30 cellular contexts compared by ENCODE assay signal in genomic region chr18:74250131-74250530, GRCh38. TPM values are rescaled to one million over a fixed set of nuclear protein-coding genes. Genes with fewer than 3 reads are reported as not detected.
DNase-seq lines count a peak whose midpoint lies in the region; ATAC-seq, FAIRE-seq and TF ChIP-seq lines count a peak whose summit lies in the region.
"Had no signal": no experiment of that assay in that cellular context is flagged by ENCODE, and none has a peak within 500 bp of the region (broad histone marks: within the 10 kb centered on the region; RNA-seq: fewer than 3 reads in every experiment).

No MANE protein-coding gene starts in this region.

- H3K4me3 Mint-ChIP-seq in MCF 10A (ENCODE audit: unreplicated experiment), result no peak overlapping the region
- H3K4me3 Mint-ChIP-seq: activated CD8-positive, alpha-beta memory T cell treated with anti-CD3 and anti-CD28 coated beads, Interleukin-2, amount 10 ng/mL, durations not matched to agents 7 days and 5 days; activated naive CD8-positive, alpha-beta T cell treated with anti-CD3 and anti-CD28 coated beads, Interleukin-2, amount 10 ng/mL, durations not matched to agents 7 days and 5 days; activated T-cell treated with anti-CD3 and anti-CD28 coated beads, Interleukin-2, amount 50 U/mL, for 4 hours; CD4-positive, alpha-beta memory T cell; immature natural killer cell had no signal

- H3K4me2 ChIP-seq in HepG2 (ENCODE audit: low read depth, low read length) (no peak overlapping the region), trophoblast cell (ENCODE audit: low read length) (no peak overlapping the region)
- H3K4me2 ChIP-seq: SK-N-SH had no signal

- H3K9me3 ChIP-seq in breast epithelium (no peaks in the 10 kb centered on the region), HepG2 (ENCODE audit: low read length) (no peaks in the 10 kb centered on the region), trophoblast cell (ENCODE audit: insufficient read depth, low read depth, low read length) (no peaks in the 10 kb centered on the region), aorta (ENCODE audit: control insufficient read depth, low read length) (no peaks in the 10 kb centered on the region), uterus (no peaks in the 10 kb centered on the region)
- H3K9me3 ChIP-seq: neutrophil, prostate gland, sigmoid colon, SK-N-SH had no signal

- H3K36me3 ChIP-seq in breast epithelium, result no peaks in the 10 kb centered on the region
- peaks cover 0 to 10% of the 10 kb centered on the region in 2 experiments; a peak in 3 of 5 replicates for H3K36me3 ChIP-seq in HepG2 (replicated peaks in 1 of 2; ENCODE audit: control insufficient read depth in 1 of 2, insufficient read depth in 2 of 2, low read length in 2 of 2)
- no peaks in the 10 kb centered on the region for H3K36me3 ChIP-seq in trophoblast cell (ENCODE audit: control insufficient read depth in 1 of 2, insufficient read depth in 2 of 2, low read length in 2 of 2)
- H3K36me3 ChIP-seq in aorta (ENCODE audit: control insufficient read depth in 1 of 2, insufficient read depth in 2 of 2, low read length in 1 of 2), result no peaks in the 10 kb centered on the region
- H3K36me3 ChIP-seq in uterus, result no peaks in the 10 kb centered on the region
- H3K36me3 ChIP-seq: neutrophil, prostate gland had no signal

- ATAC-seq in HepG2 (no peak; the same call in 2 of the 3 replicates), aorta (ENCODE audit: low FRiP score) (peak; percentile 30), HG02885 (IDR thresholded peaks at IDR 0.05; ENCODE audit: poor library complexity, unreplicated experiment) (no peak)
- ATAC-seq: activated CD4-positive, CD25-positive, alpha-beta regulatory T cell treated with anti-CD3 and anti-CD28 coated beads, Interleukin-2, amount 50 U/mL, for 24 hours; activated CD8-positive, alpha-beta memory T cell treated with anti-CD3 and anti-CD28 coated beads, Interleukin-2, amount 10 ng/mL, durations not matched to agents 7 days and 5 days; activated T-cell treated with anti-CD3 and anti-CD28 coated beads, Interleukin-2, amount 50 U/mL, for 4 hours; HCT116; left colon had no signal

- H2BK5ac ChIP-seq in trophoblast cell (ENCODE audit: low read depth, low read length, poor library complexity), result no peak overlapping the region

- no peak overlapping the region for H4K91ac ChIP-seq in trophoblast cell (ENCODE audit: low read depth, low read length)

- no peak overlapping the region for H3K9ac ChIP-seq in HepG2 (ENCODE audit: insufficient read depth, low read depth, low read length)
- H3K9ac ChIP-seq in trophoblast cell (ENCODE audit: low read length), result no peak overlapping the region
- H3K9ac ChIP-seq: SK-N-SH had no signal

- 99% methylated on average over 12 of the region's 12 CpGs for WGBS in HepG2 (ENCODE audit: low lambda C conversion rate)
- no CpG with 5 or more reads among the region's 12 CpGs for WGBS in trophoblast cell (ENCODE audit: extremely low coverage, insufficient coverage, insufficient read length)
- WGBS in aorta, 2 donors, result 93 to 95% methylated on average over 12 of the region's 12 CpGs

- H3K18ac ChIP-seq in trophoblast cell (ENCODE audit: low read length), result no peak overlapping the region

- H3K79me1 ChIP-seq in trophoblast cell (ENCODE audit: low read length), result no peaks in the 10 kb centered on the region

- no peaks in the 10 kb centered on the region for H3K9me3 Mint-ChIP-seq in MCF 10A (ENCODE audit: unreplicated experiment)
- H3K9me3 Mint-ChIP-seq: activated naive CD8-positive, alpha-beta T cell treated with anti-CD3 and anti-CD28 coated beads, Interleukin-2, amount 10 ng/mL, durations not matched to agents 7 days and 5 days; activated T-cell treated with anti-CD3 and anti-CD28 coated beads, Interleukin-2, amount 50 U/mL, for 4 hours; CD4-positive, alpha-beta memory T cell; immature natural killer cell had no signal

- H2AFZ ChIP-seq in HepG2 (ENCODE audit: low read length), result no peak overlapping the region
- H2AFZ ChIP-seq in trophoblast cell (ENCODE audit: insufficient read depth, low read length, poor library complexity), result no peak overlapping the region

- H3K4me3 ChIP-seq in breast epithelium (no peak overlapping the region), HepG2 (replicated peaks in 1 of 3; ENCODE audit: insufficient read depth in 1 of 3, low read depth in 2 of 3, low read length in 3 of 3) (no peak overlapping the region), trophoblast cell (ENCODE audit: low read depth, low read length) (no peak overlapping the region), aorta (ENCODE audit: low read length in 2 of 2) (no peak overlapping the region), uterus (no peak overlapping the region)
- H3K4me3 ChIP-seq: prostate gland, sigmoid colon had no signal

- no peak overlapping the region for H4K12ac ChIP-seq in trophoblast cell (ENCODE audit: low read depth, low read length)

- H3K27me3 ChIP-seq in breast epithelium, result no peaks in the 10 kb centered on the region
- H3K27me3 ChIP-seq in HepG2 (ENCODE audit: control insufficient read depth in 1 of 2, insufficient read depth in 2 of 2, low read length in 2 of 2), result no peaks in the 10 kb centered on the region
- no peaks in the 10 kb centered on the region for H3K27me3 ChIP-seq in trophoblast cell (ENCODE audit: insufficient read depth, low read length)
- H3K27me3 ChIP-seq in aorta (ENCODE audit: control insufficient read depth in 1 of 2, insufficient read depth in 2 of 2, low read length in 1 of 2), result no peaks in the 10 kb centered on the region
- H3K27me3 ChIP-seq in uterus, result no peaks in the 10 kb centered on the region
- H3K27me3 ChIP-seq: neutrophil, sigmoid colon had no signal

- H3K27me3 Mint-ChIP-seq in MCF 10A (ENCODE audit: insufficient read depth, unreplicated experiment), result no peaks in the 10 kb centered on the region
- H3K27me3 Mint-ChIP-seq: activated naive CD8-positive, alpha-beta T cell treated with anti-CD3 and anti-CD28 coated beads, Interleukin-2, amount 10 ng/mL, durations not matched to agents 7 days and 5 days; CD4-positive, alpha-beta memory T cell had no signal

- no peaks in the 10 kb centered on the region for H3K79me2 ChIP-seq in HepG2 (ENCODE audit: insufficient read depth, low read length)
- no peaks in the 10 kb centered on the region for H3K79me2 ChIP-seq in trophoblast cell (ENCODE audit: control insufficient read depth, insufficient read depth, low read length, poor library complexity)

- no peak overlapping the region for H3K4ac ChIP-seq in trophoblast cell (ENCODE audit: low read depth, low read length)

- H3K4me1 ChIP-seq in breast epithelium (no peaks in the 10 kb centered on the region), HepG2 (ENCODE audit: insufficient read depth, low read length) (peaks cover 55% of the 10 kb centered on the region), trophoblast cell (ENCODE audit: control insufficient read depth in 1 of 2, insufficient read depth in 2 of 2, low read length in 2 of 2) (peaks cover 0 to 5% of the 10 kb centered on the region in 2 experiments), aorta (ENCODE audit: control insufficient read depth in 1 of 2, insufficient read depth in 2 of 2, low read length in 2 of 2) (no peaks in the 10 kb centered on the region), uterus (no peaks in the 10 kb centered on the region)
- H3K4me1 ChIP-seq: prostate gland had no signal

- CTCF ChIA-PET in MCF 10A (lab: Yijun Ruan, JAX) (no interaction called here), HepG2 (lab: Yijun Ruan, JAX; ENCODE audit: low intra/inter-chr PET ratio, low total read pairs) (no interaction called here)

- no peak overlapping the region for H2AK5ac ChIP-seq in trophoblast cell (ENCODE audit: low read length)

- no peak for TF ChIP-seq POLR2A in breast epithelium (IDR thresholded peaks at IDR 0.05)
- TF ChIP-seq POLR2A in HepG2 (IDR thresholded peaks at IDR 0.05; ENCODE audit: insufficient read depth in 1 of 2, low read depth in 2 of 2, low read length in 2 of 2), result no peak
- TF ChIP-seq POLR2A in uterus (IDR thresholded peaks at IDR 0.05), result no peak

- H3K4me1 Mint-ChIP-seq in MCF 10A (ENCODE audit: insufficient read depth, unreplicated experiment), result peaks cover 30% of the 10 kb centered on the region
- H3K4me1 Mint-ChIP-seq: CD4-positive, alpha-beta memory T cell; immature natural killer cell had no signal

- in situ Hi-C loops in HepG2 (cut with HindIII; ENCODE audit: extremely low pct_ligation_motif_present, low pct_unique_long_range_greater_than_20kb), result no loop called here

- DNase-seq in breast epithelium (ENCODE audit: low spot score in 2 of 2) (no peak), MCF 10A (ENCODE audit: unreplicated experiment) (no peak), HepG2 (ENCODE audit: low spot score) (no peak), trophoblast cell (no peak), aorta (no peak), uterus (no peak), NCI-H1105 treated with DMSO at 0.1 percent for 48 hours (lab: John Stamatoyannopoulos, UW) (no peak)
- DNase-seq: activated CD4-positive, alpha-beta T cell treated with anti-CD3 and anti-CD28 coated beads, Interleukin-2, amount 50 U/mL, for 4 hours; activated CD8-positive, alpha-beta memory T cell treated with anti-CD3 and anti-CD28 coated beads, Interleukin-2, amount 10 ng/mL, durations not matched to agents 7 days and 5 days; activated gamma-delta T cell; activated naive CD8-positive, alpha-beta T cell treated with anti-CD3 and anti-CD28 coated beads, Interleukin-2, amount 10 ng/mL, durations not matched to agents 7 days and 5 days; activated T-cell treated with anti-CD3 and anti-CD28 coated beads, Interleukin-2, amount 50 U/mL, for 4 hours; CD4-positive, alpha-beta memory T cell; immature natural killer cell; left colon; mesendoderm; NCI-H2107; NCI-H345; sigmoid colon; SK-N-SH; stimulated activated CD4-positive, alpha-beta T cell treated with anti-CD3 and anti-CD28 coated beads, Interleukin-4, amount 100 ng/mL, for 1 hour; substantia nigra had no signal

- H3K23ac ChIP-seq in trophoblast cell (ENCODE audit: low read length), result no peak overlapping the region

- intact Hi-C loops in breast epithelium (cut with DNase I; ENCODE audit: low total_unique reads) (no loop called here), MCF 10A (cut with micrococcal nuclease) (no loop called here), HepG2 (cut with micrococcal nuclease; ENCODE audit: unreplicated experiment) (no loop called here), aorta (cut with DNase I) (no loop called here), uterus (cut with DNase I; ENCODE audit: low total_unique reads) (no loop called here)

- no peak for TF ChIP-seq RAD21 in HepG2 (CRISPR knock-in tag; IDR thresholded peaks at IDR 0.05)

- peak overlapping the region; percentile 25 to 68 for H3K27ac ChIP-seq in breast epithelium
- H3K27ac ChIP-seq in HepG2 (ENCODE audit: extremely low read length, insufficient read depth, low read length), result peak overlapping the region; percentile 67
- no peak overlapping the region for H3K27ac ChIP-seq in trophoblast cell (ENCODE audit: low read depth, low read length)
- no peak overlapping the region for H3K27ac ChIP-seq in aorta (ENCODE audit: low read depth in 1 of 2, low read length in 2 of 2)
- H3K27ac ChIP-seq in uterus, result no peak overlapping the region
- H3K27ac ChIP-seq: 22Rv1, neutrophil, prostate gland had no signal

- POLR2A ChIA-PET in MCF 10A (lab: Yijun Ruan, JAX), result interaction anchor here (1.1 kb wide), 1 partner anchor 292 kb away, joined by 3 read pairs; no protein-coding TSS in a partner anchor
- POLR2A ChIA-PET in HepG2 (lab: Yijun Ruan, JAX), result interaction anchor here (0.8 kb wide), 1 partner anchor 25 kb away, joined by 3 read pairs; no protein-coding TSS in a partner anchor

- no TSS peak for BruUV-seq in MCF 10A (replicated peaks; lab: Mats Ljungman, UMichigan)
- BruUV-seq in HepG2 (replicated peaks; lab: Mats Ljungman, UMichigan), result no TSS peak

- FAIRE-seq in HepG2 (lab: Jason Lieb, UNC), result no peak
- FAIRE-seq: GM18507, TTC549 had no signal

- no peak overlapping the region for H2BK120ac ChIP-seq in trophoblast cell (ENCODE audit: insufficient read depth, low read length, poor library complexity)

- TF ChIP-seq CTCF in breast epithelium (IDR thresholded peaks at IDR 0.05) (no peak), MCF 10A (IDR thresholded peaks at IDR 0.05; ENCODE audit: unreplicated experiment) (no peak), HepG2 (CRISPR knock-in tag; IDR thresholded peaks at IDR 0.05) (no peak), uterus (IDR thresholded peaks at IDR 0.05) (no peak)

- no peaks in the 10 kb centered on the region for H3K36me3 Mint-ChIP-seq in MCF 10A (ENCODE audit: insufficient read depth, unreplicated experiment)
- H3K36me3 Mint-ChIP-seq: activated CD8-positive, alpha-beta memory T cell treated with anti-CD3 and anti-CD28 coated beads, Interleukin-2, amount 10 ng/mL, durations not matched to agents 7 days and 5 days; activated naive CD8-positive, alpha-beta T cell treated with anti-CD3 and anti-CD28 coated beads, Interleukin-2, amount 10 ng/mL, durations not matched to agents 7 days and 5 days had no signal

- H3K14ac ChIP-seq in trophoblast cell (ENCODE audit: low read length), result no peak overlapping the region

- H2BK12ac ChIP-seq in trophoblast cell (ENCODE audit: low read length), result peak overlapping the region; percentile 23

- no peak overlapping the region for H3K27ac Mint-ChIP-seq in MCF 10A (ENCODE audit: low read depth, unreplicated experiment)
- H3K27ac Mint-ChIP-seq: activated CD8-positive, alpha-beta memory T cell treated with anti-CD3 and anti-CD28 coated beads, Interleukin-2, amount 10 ng/mL, durations not matched to agents 7 days and 5 days; activated naive CD8-positive, alpha-beta T cell treated with anti-CD3 and anti-CD28 coated beads, Interleukin-2, amount 10 ng/mL, durations not matched to agents 7 days and 5 days; immature natural killer cell had no signal

- no peak overlapping the region for H4K8ac ChIP-seq in trophoblast cell (ENCODE audit: low read depth, low read length)

- TF ChIP-seq EP300 in HepG2 (IDR thresholded peaks at IDR 0.05; ENCODE audit: low read depth in 2 of 2, low read length in 2 of 2) (no peak), HepG2 (CRISPR knock-in tag; IDR thresholded peaks at IDR 0.05; ENCODE audit: borderline replicate concordance) (no peak)

- H4K20me1 ChIP-seq in HepG2 (ENCODE audit: insufficient read depth, low read length), result no peaks in the 10 kb centered on the region

RNA-seq across cellular contexts. Expression of gene CYB5A, which starts 41.6 kb away (rescaled TPM):
- total RNA-seq in breast epithelium (100 to 1,000 TPM; 185 to 646 (median 300) TPM), MCF 10A (2022) (19.4 and 27.5 TPM in 2 replicates), HepG2 (2016; rRNA removed; fragmentation: Illumina TruSeq; extraction: Trizol) (356 and 411 TPM in 2 replicates), aorta (10 to 100 TPM; 33.2 to 41.6 TPM), uterus (100 to 1,000 TPM in 1 of 4 donors, 10 to 100 TPM in 3; 44.6 to 204 (median 51.9) TPM)
- total RNA-seq in HepG2 (2016; cell fraction: cytosol; rRNA removed; fragmentation: Illumina TruSeq; extraction: Trizol; ENCODE audit: low read depth), result 374 and 466 TPM in 2 replicates
- 373 and 443 TPM in 2 replicates for total RNA-seq in HepG2 (2016; cell fraction: insoluble cytoplasmic fraction; rRNA removed; fragmentation: Illumina TruSeq; extraction: Trizol)
- total RNA-seq in HepG2 (2016; cell fraction: membrane; rRNA removed; fragmentation: Illumina TruSeq; extraction: Trizol), result 360 and 432 TPM in 2 replicates
- 129 and 140 TPM in 2 replicates for total RNA-seq in HepG2 (2016; cell fraction: nucleus; rRNA removed; fragmentation: Illumina TruSeq; extraction: Trizol)
- polyA plus RNA-seq in HepG2 (2011; rRNA removed) (215 and 233 TPM in 2 replicates), aorta (100 to 1,000 TPM in 1 of 2 donors, 10 to 100 TPM in 1; 92.8 to 276 TPM)
- polyA plus RNA-seq in HepG2 (2011; cell fraction: cytosol; rRNA removed), result 375 and 416 TPM in 2 replicates
- 94.1 and 130 TPM in 2 replicates for polyA plus RNA-seq in HepG2 (2011; cell fraction: nucleus; rRNA removed)
- 216 and 218 TPM in 2 replicates for polyA plus RNA-seq in HepG2 (2012)
- 479 and 611 TPM in 2 replicates for polyA plus RNA-seq in HepG2 (2016; cell fraction: cytosol; fragmentation: Illumina TruSeq; extraction: Trizol; ENCODE audit: low read depth)
- polyA plus RNA-seq in HepG2 (2016; cell fraction: insoluble cytoplasmic fraction; fragmentation: Illumina TruSeq; extraction: Trizol; ENCODE audit: low read depth), result 473 and 479 TPM in 2 replicates
- 378 and 460 TPM in 2 replicates for polyA plus RNA-seq in HepG2 (2016; cell fraction: membrane; fragmentation: Illumina TruSeq; extraction: Trizol; ENCODE audit: low read depth)
- polyA plus RNA-seq in HepG2 (2016; cell fraction: nucleus; fragmentation: Illumina TruSeq; extraction: Trizol; ENCODE audit: insufficient read depth, low read depth), result 240 and 246 TPM in 2 replicates
- 0.14 and 63.3 TPM in 2 replicates for polyA minus RNA-seq in HepG2 (2011; rRNA and poly(A)+ RNA removed; ENCODE audit: low replicate concordance)
- 74.5 and 95.0 TPM in 2 replicates for polyA minus RNA-seq in HepG2 (2011; cell fraction: cytosol; rRNA and poly(A)+ RNA removed)
- 40.4 and 58.9 TPM in 2 replicates for polyA minus RNA-seq in HepG2 (2011; cell fraction: nucleus; rRNA and poly(A)+ RNA removed)
- 38.4 and 40.9 TPM in 2 replicates for polyA plus RNA-seq in trophoblast cell (2013)

Comparison
In these comparisons a context has a peak if more than half of its experiments do, and no peak if none do; other contexts are left out.
1. H3K27ac ChIP-seq: peak in breast epithelium (2 of 2) and HepG2 (single experiment); none in trophoblast cell (single experiment), aorta (0 of 2) and uterus (0 of 2).